28 cellular contexts compared by ENCODE assay signal in the genomic region with DNA sequence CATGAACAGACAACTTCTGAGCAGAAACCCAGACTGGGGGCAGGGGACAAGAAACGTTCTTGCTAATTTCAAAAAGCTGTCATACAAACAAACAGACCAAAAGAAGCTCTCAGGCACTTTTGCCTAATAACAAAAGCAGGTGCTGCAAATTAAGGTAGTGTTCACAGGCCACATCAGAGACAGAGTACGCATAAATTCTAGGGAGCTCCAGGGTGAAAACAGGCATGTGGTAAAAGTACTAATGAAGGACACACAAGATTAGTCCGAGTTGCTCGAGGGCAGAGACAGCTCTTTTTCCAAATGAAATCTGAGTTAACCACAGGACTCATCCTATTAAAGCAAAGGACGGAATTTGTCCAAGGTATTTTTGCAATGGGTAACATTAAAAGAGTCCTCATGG.
DNase-seq lines count a peak whose midpoint lies in the region; ATAC-seq and TF ChIP-seq lines count a peak whose summit lies in the region.
"Had no signal": no experiment of that assay in that cellular context is flagged by ENCODE, and none has a peak within 500 bp of the region (broad histone marks: within the 10 kb centered on the region; RNA-seq: fewer than 3 reads in every experiment).

No MANE protein-coding gene starts in this region.

- H3K36me3 ChIP-seq in HEK293 (ENCODE audit: control insufficient read depth in 2 of 2, insufficient read depth in 1 of 2, low read length in 2 of 2) (no peaks in the 10 kb centered on the region), endocrine pancreas (ENCODE audit: control insufficient read depth, insufficient read depth, low read length) (no peaks in the 10 kb centered on the region), neuronal stem cell (replicated peaks in 1 of 2; ENCODE audit: control insufficient read depth in 2 of 2, insufficient read depth in 2 of 2, low read length in 2 of 2) (no peaks in the 10 kb centered on the region)
- H3K36me3 ChIP-seq: BLaER1, left lung, SJSA1, transverse colon had no signal

- H3K23ac ChIP-seq in neuronal stem cell (ENCODE audit: low read depth, low read length, poor library complexity), result no peak overlapping the region

- no peak overlapping the region for H3K4me2 ChIP-seq in neuronal stem cell (ENCODE audit: insufficient read depth, low read length, poor library complexity, severe bottlenecking)
- H3K4me2 ChIP-seq: BLaER1 had no signal

- no peak for TF ChIP-seq CTCF in HEK293 (tag by site-specific recombination; IDR thresholded peaks at IDR 0.05)
- TF ChIP-seq CTCF in neural crest cell (conservative IDR thresholded peaks at IDR 0.05), result no peak
- TF ChIP-seq CTCF in MCF 10A (IDR thresholded peaks at IDR 0.05; ENCODE audit: unreplicated experiment), result no peak

- no peak overlapping the region for H3K9ac ChIP-seq in endocrine pancreas (ENCODE audit: control insufficient read depth, insufficient read depth, low read length)
- H3K9ac ChIP-seq in neuronal stem cell (ENCODE audit: low read depth, low read length, poor library complexity), result no peak overlapping the region
- H3K9ac ChIP-seq: BLaER1 had no signal

- CTCF ChIA-PET in HEK293 (lab: Yijun Ruan, JAX), result interaction anchor here (0.7 to 2.1 kb wide), 4 partner anchors 9 to 206 kb away, joined by 3 to 11 read pairs (median 4); no protein-coding TSS in a partner anchor
- CTCF ChIA-PET in MCF 10A (lab: Yijun Ruan, JAX), result interaction anchor here (0.7 to 1.0 kb wide), 5 partner anchors 199 to 522 kb away, joined by 3 to 4 read pairs (median 3); no protein-coding TSS in a partner anchor

- H3K27me3 ChIP-seq in endocrine pancreas (ENCODE audit: control insufficient read depth, insufficient read depth, low read length) (no peaks in the 10 kb centered on the region), neuronal stem cell (ENCODE audit: control insufficient read depth in 3 of 3, insufficient read depth in 3 of 3, low read depth in 1 of 3, low read length in 3 of 3) (no peaks in the 10 kb centered on the region)
- H3K27me3 ChIP-seq: BLaER1, left lung, SJSA1, transverse colon had no signal

- H3K4me3 Mint-ChIP-seq in neural crest cell, result peak overlapping the region; percentile 0
- no peak overlapping the region for H3K4me3 Mint-ChIP-seq in MCF 10A (ENCODE audit: unreplicated experiment)
- H3K4me3 Mint-ChIP-seq: activated CD4-positive, alpha-beta T cell treated with anti-CD3 and anti-CD28 coated beads, Interleukin-2, amount 10 ng/mL, durations not matched to agents 7 days and 5 days; activated naive CD8-positive, alpha-beta T cell treated with anti-CD3 and anti-CD28 coated beads for 36 hours; activated T-cell treated with anti-CD3 and anti-CD28 coated beads, Interleukin-2, amount 50 U/mL, for 4 hours; stimulated activated effector memory CD8-positive, alpha-beta T cell treated with anti-CD3 and anti-CD28 coated beads, Interleukin-12 subunit alpha, Interleukin-12 subunit beta, amount 100 ng/mL, for 72 hours; T-cell had no signal

- POLR2A ChIA-PET in HEK293 (lab: Yijun Ruan, JAX), result no interaction called here
- POLR2A ChIA-PET in MCF 10A (lab: Yijun Ruan, JAX), result interaction anchor here (0.6 to 0.7 kb wide), 2 partner anchors 13 to 17 kb away, joined by 3 to 4 read pairs; no protein-coding TSS in a partner anchor

- no peak overlapping the region for H3K18ac ChIP-seq in neuronal stem cell (ENCODE audit: low read length)

- no peak overlapping the region for H2AFZ ChIP-seq in neuronal stem cell (ENCODE audit: low read length)

- peaks cover 9% of the 10 kb centered on the region; the same call in 1 of the 2 replicates for H3K4me1 ChIP-seq in HEK293 (ENCODE audit: control insufficient read depth, insufficient read depth, low read length)
- peaks cover 5% of the 10 kb centered on the region for H3K4me1 ChIP-seq in endocrine pancreas (ENCODE audit: control insufficient read depth, insufficient read depth, low read length)
- peaks cover 9 to 43% of the 10 kb centered on the region in 2 donors for H3K4me1 ChIP-seq in neuronal stem cell (ENCODE audit: control insufficient read depth in 2 of 2, insufficient read depth in 1 of 2, low read depth in 1 of 2, low read length in 2 of 2)

- no peak overlapping the region for H2BK12ac ChIP-seq in neuronal stem cell (ENCODE audit: low read length)

- no peak overlapping the region for H3K4ac ChIP-seq in neuronal stem cell (ENCODE audit: low read length)

- H3K9me3 ChIP-seq in HEK293 (ENCODE audit: control insufficient read depth, insufficient read depth, low read depth, low read length) (no peaks in the 10 kb centered on the region), endocrine pancreas (ENCODE audit: control insufficient read depth, low read length) (no peaks in the 10 kb centered on the region), neuronal stem cell (replicated peaks in 1 of 2; ENCODE audit: control insufficient read depth in 2 of 2, insufficient read depth in 1 of 2, low read depth in 1 of 2, low read length in 2 of 2) (no peaks in the 10 kb centered on the region)
- H3K9me3 ChIP-seq: BLaER1, left lung, SJSA1, transverse colon had no signal

- H3K27ac ChIP-seq in HEK293 (ENCODE audit: extremely low read depth, low read depth, low read length) (no peak overlapping the region), neuronal stem cell (replicated peaks; ENCODE audit: low read length) (no peak overlapping the region)
- H3K27ac ChIP-seq: BLaER1, left lung, RWPE1, SJSA1, transverse colon had no signal

- no peak overlapping the region for H2BK5ac ChIP-seq in neuronal stem cell (ENCODE audit: low read length)

- DNase-seq in NCI-H146 treated with DMSO at 0.1 percent for 48 hours (lab: John Stamatoyannopoulos, UW; ENCODE audit: unreplicated experiment), result peak; percentile 17
- DNase-seq in neural crest cell (ENCODE audit: low read depth, low spot score), result no peak
- no peak for DNase-seq in MCF 10A (ENCODE audit: unreplicated experiment)
- no peak for DNase-seq in GM19240 (ENCODE audit: insufficient read length, low spot score)
- no peak for DNase-seq in neuronal stem cell (ENCODE audit: low spot score)
- DNase-seq: activated CD4-positive, alpha-beta T cell treated with anti-CD3 and anti-CD28 coated beads, Interleukin-2, amount 10 ng/mL, durations not matched to agents 7 days and 5 days; activated gamma-delta T cell; activated naive CD8-positive, alpha-beta T cell treated with anti-CD3 and anti-CD28 coated beads for 36 hours; activated T-cell treated with anti-CD3 and anti-CD28 coated beads, Interleukin-2, amount 50 U/mL, for 4 hours; anterior cingulate cortex; DMS 273 treated with DMSO at 0.1 percent for 48 hours; Kasumi-1; left lung; MV-4-11; NCI-H1694 treated with DMSO at 0.1 percent for 48 hours; NCI-H82; nucleus accumbens; stimulated activated CD4-positive, alpha-beta T cell treated with anti-CD3 and anti-CD28 coated beads, Interleukin-15, amount 100 ng/mL, for 24 hours; T-cell; transverse colon had no signal

- H3K27ac Mint-ChIP-seq in neural crest cell (ENCODE audit: unreplicated experiment) (peak overlapping the region; percentile 28), MCF 10A (ENCODE audit: low read depth, unreplicated experiment) (no peak overlapping the region)
- H3K27ac Mint-ChIP-seq: activated CD4-positive, alpha-beta T cell treated with anti-CD3 and anti-CD28 coated beads, Interleukin-2, amount 10 ng/mL, durations not matched to agents 7 days and 5 days; activated naive CD8-positive, alpha-beta T cell treated with anti-CD3 and anti-CD28 coated beads for 36 hours; stimulated activated effector memory CD8-positive, alpha-beta T cell treated with anti-CD3 and anti-CD28 coated beads, Interleukin-12 subunit alpha, Interleukin-12 subunit beta, amount 100 ng/mL, for 72 hours; T-cell had no signal

- H4K8ac ChIP-seq in neuronal stem cell (ENCODE audit: low read depth, low read length), result no peak overlapping the region

- H3K27me3 Mint-ChIP-seq in neural crest cell (ENCODE audit: low read depth), result no peaks in the 10 kb centered on the region
- no peaks in the 10 kb centered on the region for H3K27me3 Mint-ChIP-seq in MCF 10A (ENCODE audit: insufficient read depth, unreplicated experiment)

- BruUV-seq in MCF 10A (replicated peaks; lab: Mats Ljungman, UMichigan), result no TSS peak

- H3K4me3 ChIP-seq in HEK293 (ENCODE audit: low read depth, low read length) (no peak overlapping the region), endocrine pancreas (ENCODE audit: control insufficient read depth, insufficient read depth, low read length) (peak overlapping the region; percentile 36), neuronal stem cell (ENCODE audit: low read length in 2 of 2) (no peak overlapping the region)
- H3K4me3 ChIP-seq: BLaER1, left lung, SJSA1, transverse colon had no signal

- no peak overlapping the region for H2BK120ac ChIP-seq in neuronal stem cell (ENCODE audit: low read depth, low read length)

- WGBS in neuronal stem cell (ENCODE audit: extremely low coverage in 2 of 2, insufficient read length in 2 of 2, insufficient replicate concordance in 1 of 2), 2 donors, result no CpG with 5 or more reads among the region's 5 CpGs

- no peaks in the 10 kb centered on the region for H3K79me1 ChIP-seq in neuronal stem cell (ENCODE audit: low read depth, low read length)

- peaks cover 2% of the 10 kb centered on the region for H3K36me3 Mint-ChIP-seq in neural crest cell (ENCODE audit: low read depth)
- no peaks in the 10 kb centered on the region for H3K36me3 Mint-ChIP-seq in MCF 10A (ENCODE audit: insufficient read depth, unreplicated experiment)
- H3K36me3 Mint-ChIP-seq: activated naive CD8-positive, alpha-beta T cell treated with anti-CD3 and anti-CD28 coated beads for 36 hours; stimulated activated effector memory CD8-positive, alpha-beta T cell treated with anti-CD3 and anti-CD28 coated beads, Interleukin-12 subunit alpha, Interleukin-12 subunit beta, amount 100 ng/mL, for 72 hours; T-cell had no signal

- no peak overlapping the region for H4K91ac ChIP-seq in neuronal stem cell (ENCODE audit: low read depth, low read length, poor library complexity)

- H3K14ac ChIP-seq in neuronal stem cell (ENCODE audit: low read length), result no peak overlapping the region

- H3K9me3 Mint-ChIP-seq in neural crest cell, result peaks cover 2% of the 10 kb centered on the region
- H3K9me3 Mint-ChIP-seq in MCF 10A (ENCODE audit: unreplicated experiment), result no peaks in the 10 kb centered on the region
- H3K9me3 Mint-ChIP-seq: activated CD4-positive, alpha-beta T cell treated with anti-CD3 and anti-CD28 coated beads, Interleukin-2, amount 10 ng/mL, durations not matched to agents 7 days and 5 days; activated naive CD8-positive, alpha-beta T cell treated with anti-CD3 and anti-CD28 coated beads for 36 hours; activated T-cell treated with anti-CD3 and anti-CD28 coated beads, Interleukin-2, amount 50 U/mL, for 4 hours; stimulated activated effector memory CD8-positive, alpha-beta T cell treated with anti-CD3 and anti-CD28 coated beads, Interleukin-12 subunit alpha, Interleukin-12 subunit beta, amount 100 ng/mL, for 72 hours; T-cell had no signal

- intact Hi-C loops in MCF 10A (cut with micrococcal nuclease), result loop anchor here (10.0 kb wide), 1 partner anchor 131 kb away; no protein-coding TSS in a partner anchor

- no peak overlapping the region for H2AK5ac ChIP-seq in neuronal stem cell (ENCODE audit: low read depth, low read length)

- no peak for ATAC-seq in HG02938 (IDR thresholded peaks at IDR 0.05; ENCODE audit: unreplicated experiment)
- ATAC-seq: activated T-cell treated with anti-CD3 and anti-CD28 coated beads, Interleukin-2, amount 50 U/mL, for 4 hours; HCT116; left lung; stimulated activated effector memory CD8-positive, alpha-beta T cell treated with anti-CD3 and anti-CD28 coated beads, Interleukin-12 subunit alpha, Interleukin-12 subunit beta, amount 100 ng/mL, for 72 hours; T-cell had no signal

- no peak overlapping the region for H2BK15ac ChIP-seq in neuronal stem cell (ENCODE audit: low read length)

- H3K4me1 Mint-ChIP-seq in neural crest cell (peaks cover 84% of the 10 kb centered on the region), MCF 10A (ENCODE audit: insufficient read depth, unreplicated experiment) (peaks cover 6% of the 10 kb centered on the region)
- H3K4me1 Mint-ChIP-seq: activated CD4-positive, alpha-beta T cell treated with anti-CD3 and anti-CD28 coated beads, Interleukin-2, amount 10 ng/mL, durations not matched to agents 7 days and 5 days; stimulated activated effector memory CD8-positive, alpha-beta T cell treated with anti-CD3 and anti-CD28 coated beads, Interleukin-12 subunit alpha, Interleukin-12 subunit beta, amount 100 ng/mL, for 72 hours; T-cell had no signal
